ENCODE assay signal across 17 cellular contexts in genomic region chr1:81703736-81704463, GRCh38.
A peak's percentile ranks its signal among the peaks of the same experiment; 100 is the strongest.
DNase-seq lines count a peak whose midpoint lies in the region; ATAC-seq and TF ChIP-seq lines count a peak whose summit lies in the region.
"Had no signal": no experiment of that assay in that cellular context is flagged by ENCODE, and none has a peak within 500 bp of the region (broad histone marks: within the 10 kb centered on the region; RNA-seq: fewer than 3 reads in every experiment).

No MANE protein-coding gene starts in this region.

- POLR2A ChIA-PET in naive thymus-derived CD4-positive, alpha-beta T cell (lab: Charles Lee), result no interaction called here

- in situ Hi-C loops in transverse colon (cut with MboI; ENCODE audit: low pct_ligation_motif_present in 1 of 4, low pct_unique_long_range_greater_than_20kb in 1 of 4, low sequenced_read_pairs in 3 of 4), result no loop called here

- H3K27me3 ChIP-seq in naive thymus-derived CD4-positive, alpha-beta T cell (ENCODE audit: control insufficient read depth in 2 of 2, insufficient read depth in 2 of 2, low read length in 2 of 2), result no peaks in the 10 kb centered on the region
- no peaks in the 10 kb centered on the region for H3K27me3 ChIP-seq in transverse colon
- H3K27me3 ChIP-seq: heart right ventricle had no signal

- peak overlapping the region; percentile 92 for H3K27ac Mint-ChIP-seq in chondrocyte (ENCODE audit: unreplicated experiment)
- no peak overlapping the region for H3K27ac Mint-ChIP-seq in naive thymus-derived CD4-positive, alpha-beta T cell

- H3K27ac ChIP-seq in naive thymus-derived CD4-positive, alpha-beta T cell (ENCODE audit: low read depth, low read length), result no peak overlapping the region
- no peak overlapping the region for H3K27ac ChIP-seq in transverse colon
- H3K27ac ChIP-seq: 22Rv1, left ventricle myocardium inferior had no signal

- H3K9me3 ChIP-seq in naive thymus-derived CD4-positive, alpha-beta T cell (ENCODE audit: control insufficient read depth in 2 of 3, low read length in 3 of 3), result no peaks in the 10 kb centered on the region
- no peaks in the 10 kb centered on the region for H3K9me3 ChIP-seq in transverse colon
- H3K9me3 ChIP-seq: heart right ventricle, left ventricle myocardium inferior had no signal

- CTCF ChIA-PET in naive thymus-derived CD4-positive, alpha-beta T cell (lab: Charles Lee), result no interaction called here

- no peaks in the 10 kb centered on the region for H3K36me3 Mint-ChIP-seq in chondrocyte (ENCODE audit: low read depth)
- H3K36me3 Mint-ChIP-seq in naive thymus-derived CD4-positive, alpha-beta T cell, result no peaks in the 10 kb centered on the region

- no peak for TF ChIP-seq EP300 in transverse colon (IDR thresholded peaks at IDR 0.05; ENCODE audit: low read depth)

- TF ChIP-seq CTCF in chondrocyte (IDR thresholded peaks at IDR 0.05) (no peak), transverse colon (IDR thresholded peaks at IDR 0.05) (no peak)

- H3K4me3 ChIP-seq in naive thymus-derived CD4-positive, alpha-beta T cell (ENCODE audit: low read length), result no peak overlapping the region
- H3K4me3 ChIP-seq in transverse colon, result no peak overlapping the region
- H3K4me3 ChIP-seq: heart right ventricle, left ventricle myocardium inferior, skin epidermis had no signal

- no peaks in the 10 kb centered on the region for H3K27me3 Mint-ChIP-seq in chondrocyte (ENCODE audit: low read depth)
- no peaks in the 10 kb centered on the region for H3K27me3 Mint-ChIP-seq in naive thymus-derived CD4-positive, alpha-beta T cell

- peaks cover 52% of the 10 kb centered on the region for H3K4me1 Mint-ChIP-seq in chondrocyte (ENCODE audit: low read depth)
- H3K4me1 Mint-ChIP-seq in naive thymus-derived CD4-positive, alpha-beta T cell, result no peaks in the 10 kb centered on the region

- ATAC-seq in HG02884 (IDR thresholded peaks at IDR 0.05; ENCODE audit: unreplicated experiment), result no peak
- ATAC-seq in naive thymus-derived CD4-positive, alpha-beta T cell, result no peak
- ATAC-seq: heart right ventricle had no signal

- no peaks in the 10 kb centered on the region for H3K36me3 ChIP-seq in naive thymus-derived CD4-positive, alpha-beta T cell (ENCODE audit: control insufficient read depth in 2 of 3, insufficient read depth in 3 of 3, low read length in 3 of 3)
- no peaks in the 10 kb centered on the region for H3K36me3 ChIP-seq in transverse colon
- H3K36me3 ChIP-seq: heart right ventricle, left ventricle myocardium inferior had no signal

- H3K4me3 Mint-ChIP-seq in chondrocyte (ENCODE audit: unreplicated experiment), result no peak overlapping the region
- no peak overlapping the region for H3K4me3 Mint-ChIP-seq in naive thymus-derived CD4-positive, alpha-beta T cell
- H3K4me3 Mint-ChIP-seq: nephron progenitor cell had no signal

- H3K4me1 ChIP-seq in naive thymus-derived CD4-positive, alpha-beta T cell (ENCODE audit: control insufficient read depth in 2 of 2, insufficient read depth in 2 of 2, low read length in 2 of 2), result no peaks in the 10 kb centered on the region
- H3K4me1 ChIP-seq in transverse colon, result no peaks in the 10 kb centered on the region

- peak; percentile 5 to 9 for DNase-seq in NOMO-1 (lab: John Stamatoyannopoulos, UW; ENCODE audit: unreplicated experiment in 2 of 2)
- DNase-seq in NOMO-1 treated with dmso at 0.1 percent for 144 hours (lab: John Stamatoyannopoulos, UW; ENCODE audit: unreplicated experiment), result no peak
- DNase-seq in chondrocyte (ENCODE audit: low spot score), result no peak
- DNase-seq in kidney tubule cell (ENCODE audit: low spot score), result peak; percentile 13
- no peak for DNase-seq in naive thymus-derived CD4-positive, alpha-beta T cell
- no peak for DNase-seq in NCI-H82 (lab: John Stamatoyannopoulos, UW)
- no peak for DNase-seq in transverse colon
- DNase-seq: activated CD4-positive, alpha-beta T cell treated with anti-CD3 and anti-CD28 coated beads, Interleukin-2, amount 50 U/mL, for 48 hours; effector CD4-positive, alpha-beta T cell; heart right ventricle; left ventricle myocardium inferior; NCI-H345; nephron progenitor cell; T1000 had no signal

- intact Hi-C loops in naive thymus-derived CD4-positive, alpha-beta T cell (cut with micrococcal nuclease), result no loop called here
- intact Hi-C loops in transverse colon (cut with DNase I; ENCODE audit: low total_unique reads), result no loop called here

- TF ChIP-seq POLR2A in transverse colon (IDR thresholded peaks at IDR 0.05), result no peak

- WGBS in transverse colon (ENCODE audit: low coverage in 1 of 2), 2 donors, result 70 to 96% methylated on average over 2 to 5 of the region's 5 CpGs

- no peaks in the 10 kb centered on the region for H3K9me3 Mint-ChIP-seq in chondrocyte (ENCODE audit: low read depth)
- H3K9me3 Mint-ChIP-seq in naive thymus-derived CD4-positive, alpha-beta T cell, result peaks cover 0 to 10% (median 2%) of the 10 kb centered on the region in 11 donors
- H3K9me3 Mint-ChIP-seq: nephron progenitor cell had no signal

Comparison
In these comparisons a context has a peak if more than half of its experiments do, and no peak if none do; other contexts are left out.
1. DNase-seq: peak in NOMO-1 (2 of 2) and kidney tubule cell (single experiment); none in NOMO-1 treated with dmso at 0.1 percent for 144 hours (single experiment), chondrocyte (single experiment), naive thymus-derived CD4-positive, alpha-beta T cell (0 of 9), NCI-H82 (single experiment) and transverse colon (single experiment).